ENCODE assay signal across 14 cellular contexts in genomic region chr7:27999829-28000228, GRCh38.
"Had no signal": no experiment of that assay in that cellular context is flagged by ENCODE, and none has a peak within 500 bp of the region (broad histone marks: within the 10 kb centered on the region; RNA-seq: fewer than 3 reads in every experiment).

No MANE protein-coding gene starts in this region.

- DNase-seq: activated CD4-positive, alpha-beta T cell treated with anti-CD3 and anti-CD28 coated beads, Interleukin-2, amount 50 U/mL, for 4 hours; activated naive CD4-positive, alpha-beta T cell treated with anti-CD3 and anti-CD28 coated beads, Interleukin-2, amount 50 U/mL, for 16 hours; activated T-cell treated with anti-CD3 and anti-CD28 coated beads, Interleukin-2, amount 50 U/mL, for 1 hour; adrenal gland; central memory CD4-positive, alpha-beta T cell; effector CD4-positive, alpha-beta T cell; heart right ventricle; kidney; midbrain; naive thymus-derived CD4-positive, alpha-beta T cell; right cardiac atrium; small intestine had no signal

- ATAC-seq: activated CD4-positive, CD25-positive, alpha-beta regulatory T cell treated with anti-CD3 and anti-CD28 coated beads, Interleukin-2, amount 50 U/mL, for 24 hours; heart right ventricle; naive thymus-derived CD4-positive, alpha-beta T cell; right cardiac atrium had no signal

- H3K9me3 ChIP-seq: adrenal gland, heart right ventricle had no signal

- H3K4me1 ChIP-seq: adrenal gland had no signal

- H3K36me3 ChIP-seq: adrenal gland, heart right ventricle had no signal

- H3K4me3 ChIP-seq: adrenal gland, coronary artery, heart right ventricle had no signal
